8 cellular contexts compared by ENCODE assay signal in genomic region chr19:40605201-40605971, GRCh38. TPM values are rescaled to one million over a fixed set of nuclear protein-coding genes. Genes with fewer than 3 reads are reported as not detected.
DNase-seq lines count a peak whose midpoint lies in the region; ATAC-seq and TF ChIP-seq lines count a peak whose summit lies in the region.

No MANE protein-coding gene starts in this region.

- peaks cover 36 to 71% of the 10 kb centered on the region in 2 donors for H3K4me1 ChIP-seq in left lung

- peak overlapping the region; percentile 71 for H3K4me3 Mint-ChIP-seq in chondrocyte (ENCODE audit: unreplicated experiment)

- 0 out of 2 replicates have a peak, but pooled peaks have one; percentile 11 for TF ChIP-seq CTCF in BJ (IDR thresholded peaks at IDR 0.05; ENCODE audit: insufficient read depth, low read depth, low read length)
- peak; percentile 68 for TF ChIP-seq CTCF in chondrocyte (IDR thresholded peaks at IDR 0.05)
- TF ChIP-seq CTCF in left lung (IDR thresholded peaks at IDR 0.05): no peak

- DNase-seq in BJ (ENCODE audit: low read depth): no peak
- DNase-seq in NCI-H2196 (lab: John Stamatoyannopoulos, UW; ENCODE audit: unreplicated experiment): peak; percentile 92
- DNase-seq in chondrocyte (ENCODE audit: low spot score): no peak
- peak; percentile 88 to 92 for DNase-seq in left lung
- DNase-seq in stimulated activated CD4-positive, alpha-beta T cell treated with anti-CD3 and anti-CD28 coated beads, TNF-alpha, amount 100 ng/mL, for 24 hours (ENCODE audit: low read depth in 3 of 3): peak; percentile 44 to 75 (median 49)
- DNase-seq in NCI-H524 treated with DMSO at 0.1 percent for 48 hours (lab: John Stamatoyannopoulos, UW): no peak

- no peaks in the 10 kb centered on the region for H3K9me3 Mint-ChIP-seq in chondrocyte (ENCODE audit: low read depth)

- H3K27me3 Mint-ChIP-seq in chondrocyte (ENCODE audit: low read depth): no peaks in the 10 kb centered on the region

- peak overlapping the region; percentile 35 for H3K4me3 ChIP-seq in BJ (ENCODE audit: low read depth, low read length)
- H3K4me3 ChIP-seq in left lung: peak overlapping the region; percentile 15 to 45

- peak overlapping the region; percentile 89 for H3K27ac Mint-ChIP-seq in chondrocyte (ENCODE audit: unreplicated experiment)

- ATAC-seq in GM21576 (IDR thresholded peaks at IDR 0.05; ENCODE audit: unreplicated experiment) (peak; percentile 25), left lung (peak; percentile 48)
- peak; percentile 52 to 55 for ATAC-seq in activated CD4-positive, CD25-positive, alpha-beta regulatory T cell treated with anti-CD3 and anti-CD28 coated beads, Interleukin-2, amount 50 U/mL, for 24 hours

- 0 out of 2 replicates have a peak, but pooled peaks cover 1% of the 10 kb centered on the region for H3K27me3 ChIP-seq in BJ (ENCODE audit: control insufficient read depth, insufficient read depth, low read length)
- H3K27me3 ChIP-seq in left lung: peaks cover 3 to 100% of the 10 kb centered on the region in 2 donors

- peaks cover 60% of the 10 kb centered on the region for H3K4me1 Mint-ChIP-seq in chondrocyte (ENCODE audit: low read depth)

- CTCF ChIA-PET in BJ (lab: Yijun Ruan, JAX): interaction anchor here (0.9 to 10.4 kb wide), 9 partner anchors 10 to 127 kb away, joined by 3 to 171 read pairs (median 4); no protein-coding TSS in a partner anchor

- H3K36me3 ChIP-seq in BJ (ENCODE audit: control insufficient read depth, insufficient read depth, low read length) (no peaks in the 10 kb centered on the region), left lung (no peaks in the 10 kb centered on the region)

- intact Hi-C loops in left lung (cut with DNase I): no loop called here

- H3K27ac ChIP-seq in left lung: peak overlapping the region; percentile 65 to 77

- H3K9me3 ChIP-seq in left lung: no peaks in the 10 kb centered on the region

- H3K36me3 Mint-ChIP-seq in chondrocyte (ENCODE audit: low read depth): no peaks in the 10 kb centered on the region

- POLR2A ChIA-PET in BJ (lab: Charles Lee): no interaction called here

RNA-seq across cellular contexts. Expression of gene LTBP4, which starts 4.2 kb away (rescaled TPM):
- 8.9 and 14.5 TPM in 2 replicates for polyA plus RNA-seq in BJ (2011; rRNA removed)
- 10.4 and 20.3 TPM in 2 replicates for polyA minus RNA-seq in BJ (2011; rRNA and poly(A)+ RNA removed)
- 161 to 311 TPM (median 163 TPM) in 3 replicates for total RNA-seq in chondrocyte
- total RNA-seq in left lung: 100 to 1,000 TPM; 151 to 181 TPM

RNA-seq across cellular contexts. Expression of gene SHKBP1, which starts 28.7 kb away (rescaled TPM):
- polyA plus RNA-seq in BJ (2011; rRNA removed): 35.5 and 59.0 TPM in 2 replicates
- polyA minus RNA-seq in BJ (2011; rRNA and poly(A)+ RNA removed): 46.6 and 74.8 TPM in 2 replicates
- total RNA-seq in chondrocyte (40.9 to 47.8 TPM (median 46.8 TPM) in 3 replicates), left lung (100 to 1,000 TPM in 1 of 2 donors, 10 to 100 TPM in 1; 73.9 to 122 TPM)

Comparison
In these comparisons a context has a peak if more than half of its experiments do, and no peak if none do; other contexts are left out.
1. DNase-seq: peak in NCI-H2196 (single experiment), left lung (2 of 2) and stimulated activated CD4-positive, alpha-beta T cell treated with anti-CD3 and anti-CD28 coated beads, TNF-alpha, amount 100 ng/mL, for 24 hours (3 of 3); none in BJ (single experiment), chondrocyte (single experiment) and NCI-H524 treated with DMSO at 0.1 percent for 48 hours (single experiment).
2. CTCF ChIP-seq: peak in BJ (single experiment) and chondrocyte (single experiment); none in left lung (0 of 2).
3. Peak in every context shown above with its lines, with median percentiles within 50 percentile points of each other: ATAC-seq.